ENCODE assay signal across 1 cellular context in the genomic region with DNA sequence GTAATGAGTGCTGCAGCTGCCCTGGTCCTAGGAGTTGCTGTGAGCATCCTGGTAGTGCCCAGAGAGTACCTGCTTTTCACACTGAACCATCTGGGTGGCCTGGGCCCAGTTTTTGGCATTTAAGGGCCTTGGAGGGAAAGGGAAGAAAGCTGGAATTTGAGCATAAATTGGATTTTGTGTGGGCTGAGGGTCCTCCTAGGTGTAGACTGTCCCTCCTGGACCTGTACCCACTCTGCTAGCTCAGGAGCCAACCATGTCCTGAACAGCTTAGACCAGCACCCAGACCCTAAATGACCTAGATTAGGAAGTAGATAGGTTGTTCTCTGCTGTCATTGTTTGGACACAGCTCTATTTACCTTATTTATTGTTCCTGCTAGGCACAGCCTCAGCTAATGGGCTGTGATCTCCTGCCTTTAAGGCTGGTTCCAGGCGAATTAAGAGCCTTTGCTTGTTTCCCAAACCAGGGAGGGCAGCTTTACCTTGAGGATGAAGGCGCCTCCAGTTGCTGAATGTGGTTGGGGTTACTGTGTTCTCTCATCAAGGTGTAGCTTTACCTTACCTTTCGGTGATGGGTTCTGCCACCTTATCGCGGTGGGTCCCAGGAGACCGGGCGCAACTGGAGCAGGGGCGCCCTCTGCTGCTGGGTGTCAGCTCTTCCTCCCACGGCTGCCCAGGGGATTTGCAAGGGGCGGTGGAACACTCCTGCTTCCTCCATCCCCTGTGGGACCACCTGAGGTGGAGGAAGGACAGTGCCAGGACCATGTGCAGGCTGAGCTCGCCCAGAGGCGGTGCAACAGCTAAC.
TF ChIP-seq lines count a peak whose summit lies in the region.

No MANE protein-coding gene starts in this region.

TF ChIP-seq in K562, 482 proteins besides CTCF, POLR2A, EP300 and RAD21 (continued from another document):
- TF ChIP-seq, protein P1, sequence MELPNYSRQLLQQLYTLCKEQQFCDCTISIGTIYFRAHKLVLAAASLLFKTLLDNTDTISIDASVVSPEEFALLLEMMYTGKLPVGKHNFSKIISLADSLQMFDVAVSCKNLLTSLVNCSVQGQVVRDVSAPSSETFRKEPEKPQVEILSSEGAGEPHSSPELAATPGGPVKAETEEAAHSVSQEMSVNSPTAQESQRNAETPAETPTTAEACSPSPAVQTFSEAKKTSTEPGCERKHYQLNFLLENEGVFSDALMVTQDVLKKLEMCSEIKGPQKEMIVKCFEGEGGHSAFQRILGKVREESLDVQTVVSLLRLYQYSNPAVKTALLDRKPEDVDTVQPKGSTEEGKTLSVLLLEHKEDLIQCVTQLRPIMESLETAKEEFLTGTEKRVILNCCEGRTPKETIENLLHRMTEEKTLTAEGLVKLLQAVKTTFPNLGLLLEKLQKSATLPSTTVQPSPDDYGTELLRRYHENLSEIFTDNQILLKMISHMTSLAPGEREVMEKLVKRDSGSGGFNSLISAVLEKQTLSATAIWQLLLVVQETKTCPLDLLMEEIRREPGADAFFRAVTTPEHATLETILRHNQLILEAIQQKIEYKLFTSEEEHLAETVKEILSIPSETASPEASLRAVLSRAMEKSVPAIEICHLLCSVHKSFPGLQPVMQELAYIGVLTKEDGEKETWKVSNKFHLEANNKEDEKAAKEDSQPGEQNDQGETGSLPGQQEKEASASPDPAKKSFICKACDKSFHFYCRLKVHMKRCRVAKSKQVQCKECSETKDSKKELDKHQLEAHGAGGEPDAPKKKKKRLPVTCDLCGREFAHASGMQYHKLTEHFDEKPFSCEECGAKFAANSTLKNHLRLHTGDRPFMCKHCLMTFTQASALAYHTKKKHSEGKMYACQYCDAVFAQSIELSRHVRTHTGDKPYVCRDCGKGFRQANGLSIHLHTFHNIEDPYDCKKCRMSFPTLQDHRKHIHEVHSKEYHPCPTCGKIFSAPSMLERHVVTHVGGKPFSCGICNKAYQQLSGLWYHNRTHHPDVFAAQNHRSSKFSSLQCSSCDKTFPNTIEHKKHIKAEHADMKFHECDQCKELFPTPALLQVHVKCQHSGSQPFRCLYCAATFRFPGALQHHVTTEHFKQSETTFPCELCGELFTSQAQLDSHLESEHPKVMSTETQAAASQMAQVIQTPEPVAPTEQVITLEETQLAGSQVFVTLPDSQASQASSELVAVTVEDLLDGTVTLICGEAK (IDR thresholded peaks at IDR 0.05): no peak
- TF ChIP-seq, protein P1 (CRISPR knock-in tag; IDR thresholded peaks at IDR 0.05): no peak
- TF ChIP-seq, protein P2, sequence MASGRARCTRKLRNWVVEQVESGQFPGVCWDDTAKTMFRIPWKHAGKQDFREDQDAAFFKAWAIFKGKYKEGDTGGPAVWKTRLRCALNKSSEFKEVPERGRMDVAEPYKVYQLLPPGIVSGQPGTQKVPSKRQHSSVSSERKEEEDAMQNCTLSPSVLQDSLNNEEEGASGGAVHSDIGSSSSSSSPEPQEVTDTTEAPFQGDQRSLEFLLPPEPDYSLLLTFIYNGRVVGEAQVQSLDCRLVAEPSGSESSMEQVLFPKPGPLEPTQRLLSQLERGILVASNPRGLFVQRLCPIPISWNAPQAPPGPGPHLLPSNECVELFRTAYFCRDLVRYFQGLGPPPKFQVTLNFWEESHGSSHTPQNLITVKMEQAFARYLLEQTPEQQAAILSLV (tag; IDR thresholded peaks at IDR 0.05): no peak
- TF ChIP-seq STAG1 (CRISPR knock-in tag; IDR thresholded peaks at IDR 0.05; ENCODE audit: borderline replicate concordance) (peak; percentile 89; the same call in 1 of the 2 replicates), ATF2 (CRISPR knock-in tag; IDR thresholded peaks at IDR 0.05) (no peak), MEF2A (IDR thresholded peaks at IDR 0.05; ENCODE audit: control insufficient read depth, low read depth, low read length) (no peak), LCOR (CRISPR knock-in tag; IDR thresholded peaks at IDR 0.05) (no peak), MECOM (CRISPR knock-in tag; IDR thresholded peaks at IDR 0.05) (no peak), RUNX1 (IDR thresholded peaks at IDR 0.05; ENCODE audit: low read depth) (0 out of 2 replicates have a peak, but pooled peaks have one; percentile 27), TARDBP (IDR thresholded peaks at IDR 0.05) (0 out of 2 replicates have a peak, but pooled peaks have one; percentile 21), E2F3 (CRISPR knock-in tag; IDR thresholded peaks at IDR 0.05) (no peak), TAF1 (IDR thresholded peaks at IDR 0.05; ENCODE audit: control insufficient read depth, extremely low read depth, insufficient read depth, low read length, severe bottlenecking) (no peak), HDAC6 (IDR thresholded peaks at IDR 0.05; ENCODE audit: low read depth, low read length) (no peak), ZBED1 (IDR thresholded peaks at IDR 0.05) (no peak), MYNN (IDR thresholded peaks at IDR 0.05) (no peak), MYNN (CRISPR knock-in tag; IDR thresholded peaks at IDR 0.05) (no peak), HCFC1 (IDR thresholded peaks at IDR 0.05; ENCODE audit: low read depth, low read length) (peak; percentile 10; the same call in 1 of the 2 replicates), GATA2 (CRISPR knock-in tag; IDR thresholded peaks at IDR 0.05) (0 out of 2 replicates have a peak, but pooled peaks have one; percentile 42), CC2D1A (IDR thresholded peaks at IDR 0.05) (peak; percentile 59), ZFPM2 (CRISPR knock-in tag; IDR thresholded peaks at IDR 0.05) (no peak), NFE2L1 (tag; IDR thresholded peaks at IDR 0.05; ENCODE audit: borderline replicate concordance, low read depth) (no peak), CBX1 (IDR thresholded peaks at IDR 0.05; ENCODE audit: low read depth) (no peak), ZNF124 (CRISPR knock-in tag; IDR thresholded peaks at IDR 0.05) (no peak), BMI1 (IDR thresholded peaks at IDR 0.05; ENCODE audit: low read length) (no peak), ZNF3 (CRISPR knock-in tag; IDR thresholded peaks at IDR 0.05) (no peak), CREB5 (CRISPR knock-in tag; IDR thresholded peaks at IDR 0.05) (no peak), SP2 (IDR thresholded peaks at IDR 0.05; ENCODE audit: extremely low read depth, low read depth, low read length, poor library complexity, severe bottlenecking) (no peak), SMC3 (conservative IDR thresholded peaks at IDR 0.05; ENCODE audit: insufficient read depth, low read depth, low read length) (peak; percentile 94)
- TF ChIP-seq, protein P3, sequence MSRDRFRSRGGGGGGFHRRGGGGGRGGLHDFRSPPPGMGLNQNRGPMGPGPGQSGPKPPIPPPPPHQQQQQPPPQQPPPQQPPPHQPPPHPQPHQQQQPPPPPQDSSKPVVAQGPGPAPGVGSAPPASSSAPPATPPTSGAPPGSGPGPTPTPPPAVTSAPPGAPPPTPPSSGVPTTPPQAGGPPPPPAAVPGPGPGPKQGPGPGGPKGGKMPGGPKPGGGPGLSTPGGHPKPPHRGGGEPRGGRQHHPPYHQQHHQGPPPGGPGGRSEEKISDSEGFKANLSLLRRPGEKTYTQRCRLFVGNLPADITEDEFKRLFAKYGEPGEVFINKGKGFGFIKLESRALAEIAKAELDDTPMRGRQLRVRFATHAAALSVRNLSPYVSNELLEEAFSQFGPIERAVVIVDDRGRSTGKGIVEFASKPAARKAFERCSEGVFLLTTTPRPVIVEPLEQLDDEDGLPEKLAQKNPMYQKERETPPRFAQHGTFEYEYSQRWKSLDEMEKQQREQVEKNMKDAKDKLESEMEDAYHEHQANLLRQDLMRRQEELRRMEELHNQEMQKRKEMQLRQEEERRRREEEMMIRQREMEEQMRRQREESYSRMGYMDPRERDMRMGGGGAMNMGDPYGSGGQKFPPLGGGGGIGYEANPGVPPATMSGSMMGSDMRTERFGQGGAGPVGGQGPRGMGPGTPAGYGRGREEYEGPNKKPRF (IDR thresholded peaks at IDR 0.05; ENCODE audit: low read depth, low read length): no peak
